1 cellular context compared by ENCODE assay signal in genomic region chr20:37360515-37361115, GRCh38.
A peak's percentile ranks its signal among the peaks of the same experiment; 100 is the strongest.
TF ChIP-seq lines count a peak whose summit lies in the region.

No MANE protein-coding gene starts in this region.

TF ChIP-seq in HepG2, 621 proteins besides CTCF, POLR2A, EP300 and RAD21 (continued from another document):
- no peak for TF ChIP-seq ZBTB44 (CRISPR knock-in tag; IDR thresholded peaks at IDR 0.05)
- no peak for TF ChIP-seq MXD3 (CRISPR knock-in tag; IDR thresholded peaks at IDR 0.05)
- no peak for TF ChIP-seq MED1 (CRISPR knock-in tag; IDR thresholded peaks at IDR 0.05)
- no peak for TF ChIP-seq TAF15 (IDR thresholded peaks at IDR 0.05; ENCODE audit: low read depth, low read length, poor library complexity, severe bottlenecking)
- TF ChIP-seq ZNF768 (CRISPR knock-in tag; IDR thresholded peaks at IDR 0.05), result peak; percentile 95
- no peak for TF ChIP-seq RERE (CRISPR knock-in tag; IDR thresholded peaks at IDR 0.05; ENCODE audit: low read depth)
- TF ChIP-seq ZNF350 (CRISPR knock-in tag; IDR thresholded peaks at IDR 0.05; ENCODE audit: borderline replicate concordance, low read depth), result no peak
- 0 out of 2 replicates have a peak, but pooled peaks have one; percentile 40 for TF ChIP-seq CHD4 (IDR thresholded peaks at IDR 0.05; ENCODE audit: borderline replicate concordance, low read length)
- no peak for TF ChIP-seq ZBTB14 (CRISPR knock-in tag; IDR thresholded peaks at IDR 0.05)
- no peak for TF ChIP-seq FOXO1 (CRISPR knock-in tag; IDR thresholded peaks at IDR 0.05)
- peak; percentile 84 for TF ChIP-seq ZMYM3 (CRISPR knock-in tag; IDR thresholded peaks at IDR 0.05)
- no peak for TF ChIP-seq GZF1 (CRISPR knock-in tag; IDR thresholded peaks at IDR 0.05)
- TF ChIP-seq XRCC5 (optimal IDR thresholded peaks at IDR 0.05; ENCODE audit: low read length), result no peak
- no peak for TF ChIP-seq SMC3 (IDR thresholded peaks at IDR 0.05; ENCODE audit: low read length)
- TF ChIP-seq ZNF605 (CRISPR knock-in tag; IDR thresholded peaks at IDR 0.05), result no peak
- TF ChIP-seq CEBPB (IDR thresholded peaks at IDR 0.05; ENCODE audit: borderline replicate concordance, low read depth, low read length), result no peak
- no peak for TF ChIP-seq ZBTB3 (CRISPR knock-in tag; IDR thresholded peaks at IDR 0.05; ENCODE audit: borderline replicate concordance, low read depth)
- no peak for TF ChIP-seq SMYD3 (CRISPR knock-in tag; IDR thresholded peaks at IDR 0.05)
- peak; percentile 58 for TF ChIP-seq RBM22 (optimal IDR thresholded peaks at IDR 0.05; ENCODE audit: low read length)
- no peak for TF ChIP-seq ZNF549 (CRISPR knock-in tag; IDR thresholded peaks at IDR 0.05)
- no peak for TF ChIP-seq ZNF850 (CRISPR knock-in tag; conservative IDR thresholded peaks at IDR 0.05)
- no peak for TF ChIP-seq ZNF282 (IDR thresholded peaks at IDR 0.05; ENCODE audit: partially characterized antibody)
- no peak for TF ChIP-seq ZBTB8A (CRISPR knock-in tag; IDR thresholded peaks at IDR 0.05; ENCODE audit: borderline replicate concordance, low read depth)
- TF ChIP-seq JARID2 (CRISPR knock-in tag; IDR thresholded peaks at IDR 0.05; ENCODE audit: insufficient replicate concordance), result no peak
- TF ChIP-seq SALL1 (CRISPR knock-in tag; IDR thresholded peaks at IDR 0.05), result no peak
- no peak for TF ChIP-seq ARID2 (CRISPR knock-in tag; IDR thresholded peaks at IDR 0.05; ENCODE audit: borderline replicate concordance)
- TF ChIP-seq RAD51 (IDR thresholded peaks at IDR 0.05; ENCODE audit: borderline replicate concordance), result no peak
- TF ChIP-seq RORA (CRISPR knock-in tag; IDR thresholded peaks at IDR 0.05), result no peak
- no peak for TF ChIP-seq HIVEP1 (CRISPR knock-in tag; IDR thresholded peaks at IDR 0.05)
